ENCODE assay signal across 14 cellular contexts in the genomic region with DNA sequence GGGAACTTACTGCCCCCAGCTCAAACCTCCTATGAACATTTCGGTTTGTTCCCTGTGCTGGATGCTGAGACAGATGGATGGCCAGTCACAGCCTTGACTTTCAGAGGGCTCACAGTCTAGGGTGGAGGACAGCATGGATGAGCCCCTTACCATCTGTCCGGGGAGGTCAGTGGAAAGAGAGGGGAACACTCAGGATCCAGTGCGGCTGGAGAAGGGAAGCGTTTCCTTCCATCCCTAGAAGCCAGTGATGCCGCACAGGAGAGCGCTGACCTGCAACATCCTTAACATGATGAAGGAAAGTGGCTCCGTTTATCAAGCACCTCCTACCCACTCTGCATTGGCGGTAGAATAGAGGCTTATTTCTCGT. TPM values are rescaled to one million over a fixed set of nuclear protein-coding genes. Genes with fewer than 3 reads are reported as not detected.
A peak's percentile ranks its signal among the peaks of the same experiment; 100 is the strongest.
DNase-seq lines count a peak whose midpoint lies in the region; ATAC-seq, FAIRE-seq and TF ChIP-seq lines count a peak whose summit lies in the region.
"Had no signal": no experiment of that assay in that cellular context is flagged by ENCODE, and none has a peak within 500 bp of the region (broad histone marks: within the 10 kb centered on the region; RNA-seq: fewer than 3 reads in every experiment).

No MANE protein-coding gene starts in this region.

- H3K4me2 ChIP-seq in HepG2 (ENCODE audit: low read depth, low read length) = no peak overlapping the region
- H3K4me2 ChIP-seq in SK-N-SH = no peak overlapping the region

- DNase-seq in SKM-1 treated with dmso at 0.1 percent for 144 hours (lab: John Stamatoyannopoulos, UW; ENCODE audit: unreplicated experiment) = peak; percentile 6
- no peak for DNase-seq in SKM-1 (lab: John Stamatoyannopoulos, UW; ENCODE audit: unreplicated experiment)
- no peak for DNase-seq in HepG2 (ENCODE audit: low spot score)
- DNase-seq in right lobe of liver = no peak
- DNase-seq in osteocyte (ENCODE audit: extremely low spot score, unreplicated experiment) = peak; percentile 63
- DNase-seq in SK-N-SH = no peak
- DNase-seq in NCI-H748 (lab: John Stamatoyannopoulos, UW; ENCODE audit: unreplicated experiment) = no peak
- no peak for DNase-seq in dedifferentiated amniotic fluid mesenchymal stem cell (ENCODE audit: extremely low spot score)

- TF ChIP-seq EP300 in HepG2 (IDR thresholded peaks at IDR 0.05; ENCODE audit: low read depth in 2 of 2, low read length in 2 of 2) (no peak), HepG2 (CRISPR knock-in tag; IDR thresholded peaks at IDR 0.05; ENCODE audit: borderline replicate concordance) (no peak), SK-N-SH (IDR thresholded peaks at IDR 0.05; ENCODE audit: borderline replicate concordance in 1 of 2, low read depth in 1 of 2, low read length in 1 of 2) (no peak)

- TF ChIP-seq CTCF in HepG2 (CRISPR knock-in tag; IDR thresholded peaks at IDR 0.05) = no peak
- TF ChIP-seq CTCF in right lobe of liver (IDR thresholded peaks at IDR 0.05) = no peak
- no peak for TF ChIP-seq CTCF in osteocyte (IDR thresholded peaks at IDR 0.05)
- no peak for TF ChIP-seq CTCF in SK-N-SH (IDR thresholded peaks at IDR 0.05)

- no peaks in the 10 kb centered on the region for H3K4me1 Mint-ChIP-seq in osteocyte (ENCODE audit: unreplicated experiment)

- H3K4me3 ChIP-seq in HepG2 (replicated peaks in 1 of 3; ENCODE audit: insufficient read depth in 1 of 3, low read depth in 2 of 3, low read length in 3 of 3) (no peak overlapping the region), right lobe of liver (no peak overlapping the region), SK-N-SH (ENCODE audit: low read depth in 2 of 2, low read length in 1 of 2) (no peak overlapping the region)
- H3K4me3 ChIP-seq: HAP-1 had no signal

- H4K20me1 ChIP-seq in HepG2 (ENCODE audit: insufficient read depth, low read length) (no peaks in the 10 kb centered on the region), SK-N-SH (ENCODE audit: insufficient read depth) (no peaks in the 10 kb centered on the region)

- no peaks in the 10 kb centered on the region for H3K9me3 Mint-ChIP-seq in osteocyte (ENCODE audit: unreplicated experiment)
- H3K9me3 Mint-ChIP-seq: CD4-positive, alpha-beta memory T cell had no signal

- H3K9me3 ChIP-seq in HepG2 (ENCODE audit: low read length) = no peaks in the 10 kb centered on the region
- H3K9me3 ChIP-seq in right lobe of liver = no peaks in the 10 kb centered on the region
- no peaks in the 10 kb centered on the region for H3K9me3 ChIP-seq in SK-N-SH
- H3K9me3 ChIP-seq: HAP-1 had no signal

- BruUV-seq in HepG2 (replicated peaks; lab: Mats Ljungman, UMichigan) = no TSS peak

- H3K27ac ChIP-seq in HepG2 (ENCODE audit: extremely low read length, insufficient read depth, low read length) = no peak overlapping the region
- no peak overlapping the region for H3K27ac ChIP-seq in right lobe of liver
- no peak overlapping the region for H3K27ac ChIP-seq in SK-N-SH (ENCODE audit: low read depth in 2 of 2, low read length in 1 of 2)

- H3F3A ChIP-seq in SK-N-SH (replicated peaks; ENCODE audit: insufficient read depth) = no peaks in the 10 kb centered on the region

- no peak overlapping the region for H3K27ac Mint-ChIP-seq in osteocyte (ENCODE audit: unreplicated experiment)

- H3K27me3 ChIP-seq in HepG2 (ENCODE audit: control insufficient read depth in 1 of 2, insufficient read depth in 2 of 2, low read length in 2 of 2) (no peaks in the 10 kb centered on the region), right lobe of liver (no peaks in the 10 kb centered on the region), SK-N-SH (ENCODE audit: insufficient read depth) (no peaks in the 10 kb centered on the region)

- CTCF ChIA-PET in HepG2 (lab: Yijun Ruan, JAX; ENCODE audit: low intra/inter-chr PET ratio, low total read pairs) = no interaction called here
- CTCF ChIA-PET in SK-N-SH (lab: Yijun Ruan, JAX) = interaction anchor here (0.5 to 0.9 kb wide), 4 partner anchors 24 to 573 kb away, joined by 3 to 4 read pairs (median 3); no protein-coding TSS in a partner anchor

- ATAC-seq in HepG2 = peak; percentile 5; the same call in 1 of the 3 replicates
- no peak for ATAC-seq in right lobe of liver

- no peak for FAIRE-seq in HepG2 (lab: Jason Lieb, UNC)

- no peak overlapping the region for H3K9ac ChIP-seq in HepG2 (ENCODE audit: insufficient read depth, low read depth, low read length)
- H3K9ac ChIP-seq in SK-N-SH = no peak overlapping the region

- intact Hi-C loops in HepG2 (cut with micrococcal nuclease; ENCODE audit: unreplicated experiment) (no loop called here), right lobe of liver (cut with DNase I) (no loop called here)

- WGBS in HepG2 (ENCODE audit: low lambda C conversion rate) = 92% methylated on average over 9 of the region's 9 CpGs
- WGBS in right lobe of liver (ENCODE audit: insufficient coverage, low coverage, low lambda C conversion rate, missing lambda C conversion rate) = 37% methylated on average over 4 of the region's 9 CpGs
- 82% methylated on average over 9 of the region's 9 CpGs for WGBS in SK-N-SH (ENCODE audit: low lambda C conversion rate)

- H3K36me3 Mint-ChIP-seq in osteocyte (ENCODE audit: unreplicated experiment) = peaks cover 10% of the 10 kb centered on the region
- H3K36me3 Mint-ChIP-seq: CD4-positive, alpha-beta memory T cell had no signal

- H2AFZ ChIP-seq in HepG2 (ENCODE audit: low read length) = no peak overlapping the region
- no peak overlapping the region for H2AFZ ChIP-seq in SK-N-SH (ENCODE audit: low read depth)

- H3K79me2 ChIP-seq in HepG2 (ENCODE audit: insufficient read depth, low read length) (no peaks in the 10 kb centered on the region), SK-N-SH (ENCODE audit: insufficient read depth) (no peaks in the 10 kb centered on the region)

- in situ Hi-C loops in HepG2 (cut with HindIII; ENCODE audit: extremely low pct_ligation_motif_present, low pct_unique_long_range_greater_than_20kb) = no loop called here

- H3K4me3 Mint-ChIP-seq in osteocyte (ENCODE audit: unreplicated experiment) = no peak overlapping the region
- H3K4me3 Mint-ChIP-seq: CD4-positive, alpha-beta memory T cell had no signal

- POLR2A ChIA-PET in HepG2 (lab: Yijun Ruan, JAX) = no interaction called here
- POLR2A ChIA-PET in SK-N-SH (lab: Yijun Ruan, JAX) = no interaction called here

- H3K36me3 ChIP-seq in HepG2 (replicated peaks in 1 of 2; ENCODE audit: control insufficient read depth in 1 of 2, insufficient read depth in 2 of 2, low read length in 2 of 2) (peaks cover 44 to 87% of the 10 kb centered on the region in 2 experiments), right lobe of liver (no peaks in the 10 kb centered on the region), SK-N-SH (replicated peaks in 1 of 2; ENCODE audit: control insufficient read depth in 1 of 2, insufficient read depth in 2 of 2, low read length in 1 of 2) (no peaks in the 10 kb centered on the region)

- H3K9me2 ChIP-seq in SK-N-SH = no peaks in the 10 kb centered on the region

- TF ChIP-seq POLR2A in HepG2 (IDR thresholded peaks at IDR 0.05; ENCODE audit: insufficient read depth in 1 of 2, low read depth in 2 of 2, low read length in 2 of 2) (no peak), right lobe of liver (IDR thresholded peaks at IDR 0.05) (no peak)

- H3K4me1 ChIP-seq in HepG2 (ENCODE audit: insufficient read depth, low read length) (peaks cover 13% of the 10 kb centered on the region), right lobe of liver (peaks cover 0 to 31% (median 0%) of the 10 kb centered on the region in 4 donors), SK-N-SH (ENCODE audit: control insufficient read depth in 1 of 2, insufficient read depth in 2 of 2, low read depth in 1 of 2, low read length in 1 of 2) (peaks cover 0 to 5% of the 10 kb centered on the region in 2 experiments; a peak in 1 of 4 replicates)

- H3K27me3 Mint-ChIP-seq in osteocyte (ENCODE audit: unreplicated experiment) = no peaks in the 10 kb centered on the region
- H3K27me3 Mint-ChIP-seq: CD4-positive, alpha-beta memory T cell had no signal

- TF ChIP-seq RAD21 in HepG2 (CRISPR knock-in tag; IDR thresholded peaks at IDR 0.05) = no peak
- no peak for TF ChIP-seq RAD21 in SK-N-SH (IDR thresholded peaks at IDR 0.05; ENCODE audit: low read length)

RNA-seq across cellular contexts. Expression of a gene that starts 17.7 kb away (rescaled TPM):
- total RNA-seq in HepG2 (2016; rRNA removed; fragmentation: Illumina TruSeq; extraction: Trizol) (327 and 699 TPM in 2 replicates), right lobe of liver (over 10,000 TPM; 11,577 to 28,471 (median 22,756) TPM), osteocyte (not detected in 2 replicates)
- 148 and 154 TPM in 2 replicates for total RNA-seq in HepG2 (2016; cell fraction: cytosol; rRNA removed; fragmentation: Illumina TruSeq; extraction: Trizol; ENCODE audit: low read depth)
- total RNA-seq in HepG2 (2016; cell fraction: insoluble cytoplasmic fraction; rRNA removed; fragmentation: Illumina TruSeq; extraction: Trizol) = 343 and 706 TPM in 2 replicates
- 103 and 109 TPM in 2 replicates for total RNA-seq in HepG2 (2016; cell fraction: membrane; rRNA removed; fragmentation: Illumina TruSeq; extraction: Trizol)
- total RNA-seq in HepG2 (2016; cell fraction: nucleus; rRNA removed; fragmentation: Illumina TruSeq; extraction: Trizol) = 507 and 557 TPM in 2 replicates
- polyA plus RNA-seq in HepG2 (2011; rRNA removed) (1,180 and 1,355 TPM in 2 replicates), SK-N-SH (2012; rRNA removed) (not detected in 2 replicates)
- 1,385 and 1,736 TPM in 2 replicates for polyA plus RNA-seq in HepG2 (2011; cell fraction: cytosol; rRNA removed)
- 375 and 530 TPM in 2 replicates for polyA plus RNA-seq in HepG2 (2011; cell fraction: nucleus; rRNA removed)
- polyA plus RNA-seq in HepG2 (2012) = 373 and 660 TPM in 2 replicates
- 188 and 210 TPM in 2 replicates for polyA plus RNA-seq in HepG2 (2016; cell fraction: cytosol; fragmentation: Illumina TruSeq; extraction: Trizol; ENCODE audit: low read depth)
- 388 and 407 TPM in 2 replicates for polyA plus RNA-seq in HepG2 (2016; cell fraction: insoluble cytoplasmic fraction; fragmentation: Illumina TruSeq; extraction: Trizol; ENCODE audit: low read depth)
- 103 and 105 TPM in 2 replicates for polyA plus RNA-seq in HepG2 (2016; cell fraction: membrane; fragmentation: Illumina TruSeq; extraction: Trizol; ENCODE audit: low read depth)
- polyA plus RNA-seq in HepG2 (2016; cell fraction: nucleus; fragmentation: Illumina TruSeq; extraction: Trizol; ENCODE audit: insufficient read depth, low read depth) = 956 and 1,026 TPM in 2 replicates
- polyA minus RNA-seq in HepG2 (2011; rRNA and poly(A)+ RNA removed; ENCODE audit: low replicate concordance) = 0.30 and 495 TPM in 2 replicates
- polyA minus RNA-seq in HepG2 (2011; cell fraction: cytosol; rRNA and poly(A)+ RNA removed) = 195 and 257 TPM in 2 replicates
- polyA minus RNA-seq in HepG2 (2011; cell fraction: nucleus; rRNA and poly(A)+ RNA removed) = 78.8 and 152 TPM in 2 replicates
- polyA plus RNA-seq in SK-N-SH (2012; cell fraction: cytosol; rRNA removed) = not detected in 2 replicates
- not detected in 2 replicates for polyA plus RNA-seq in SK-N-SH (2012; cell fraction: nucleus; rRNA removed)
- total RNA-seq: Calu3; CD4-positive, alpha-beta memory T cell; HT1080; OCI-LY7 had no signal
- polyA plus RNA-seq: BJ; CD4-positive, alpha-beta memory T cell had no signal

RNA-seq across cellular contexts. Expression of a gene that starts 24.5 kb away (rescaled TPM):
- total RNA-seq in HepG2 (2016; rRNA removed; fragmentation: Illumina TruSeq; extraction: Trizol) = 283 and 565 TPM in 2 replicates
- total RNA-seq in HepG2 (2016; cell fraction: cytosol; rRNA removed; fragmentation: Illumina TruSeq; extraction: Trizol; ENCODE audit: low read depth) = 120 and 126 TPM in 2 replicates
- 282 and 590 TPM in 2 replicates for total RNA-seq in HepG2 (2016; cell fraction: insoluble cytoplasmic fraction; rRNA removed; fragmentation: Illumina TruSeq; extraction: Trizol)
- 75.1 and 75.6 TPM in 2 replicates for total RNA-seq in HepG2 (2016; cell fraction: membrane; rRNA removed; fragmentation: Illumina TruSeq; extraction: Trizol)
- total RNA-seq in HepG2 (2016; cell fraction: nucleus; rRNA removed; fragmentation: Illumina TruSeq; extraction: Trizol) = 420 and 454 TPM in 2 replicates
- 824 and 855 TPM in 2 replicates for polyA plus RNA-seq in HepG2 (2011; rRNA removed)
- polyA plus RNA-seq in HepG2 (2011; cell fraction: cytosol; rRNA removed) = 632 and 711 TPM in 2 replicates
- 207 and 253 TPM in 2 replicates for polyA plus RNA-seq in HepG2 (2011; cell fraction: nucleus; rRNA removed)
- 237 and 362 TPM in 2 replicates for polyA plus RNA-seq in HepG2 (2012)
- 125 and 138 TPM in 2 replicates for polyA plus RNA-seq in HepG2 (2016; cell fraction: cytosol; fragmentation: Illumina TruSeq; extraction: Trizol; ENCODE audit: low read depth)
- polyA plus RNA-seq in HepG2 (2016; cell fraction: insoluble cytoplasmic fraction; fragmentation: Illumina TruSeq; extraction: Trizol; ENCODE audit: low read depth) = 293 and 314 TPM in 2 replicates
- polyA plus RNA-seq in HepG2 (2016; cell fraction: membrane; fragmentation: Illumina TruSeq; extraction: Trizol; ENCODE audit: low read depth) = 75.7 and 76.3 TPM in 2 replicates
- polyA plus RNA-seq in HepG2 (2016; cell fraction: nucleus; fragmentation: Illumina TruSeq; extraction: Trizol; ENCODE audit: insufficient read depth, low read depth) = 731 and 821 TPM in 2 replicates
- 257 TPM in 1 of 2 replicates, not detected in the other for polyA minus RNA-seq in HepG2 (2011; rRNA and poly(A)+ RNA removed; ENCODE audit: low replicate concordance)
- 147 and 150 TPM in 2 replicates for polyA minus RNA-seq in HepG2 (2011; cell fraction: cytosol; rRNA and poly(A)+ RNA removed)
- 41.2 and 60.7 TPM in 2 replicates for polyA minus RNA-seq in HepG2 (2011; cell fraction: nucleus; rRNA and poly(A)+ RNA removed)
- total RNA-seq in right lobe of liver = 1,000 to 10,000 TPM; 3,162 to 5,107 (median 3,869) TPM
- not detected in 2 replicates for total RNA-seq in osteocyte
- polyA plus RNA-seq in SK-N-SH (2012; rRNA removed) = not detected in 2 replicates
- polyA plus RNA-seq in SK-N-SH (2012; cell fraction: cytosol; rRNA removed) = not detected in 2 replicates
- polyA plus RNA-seq in SK-N-SH (2012; cell fraction: nucleus; rRNA removed) = not detected in 2 replicates
- total RNA-seq: Calu3; CD4-positive, alpha-beta memory T cell; HT1080; OCI-LY7 had no signal
- polyA plus RNA-seq: BJ; CD4-positive, alpha-beta memory T cell had no signal

Comparison
In these comparisons a context has a peak if more than half of its experiments do, and no peak if none do; other contexts are left out.
1. DNase-seq: peak in SKM-1 treated with dmso at 0.1 percent for 144 hours (single experiment) and osteocyte (single experiment); none in SKM-1 (single experiment), HepG2 (single experiment), right lobe of liver (0 of 3), SK-N-SH (single experiment), NCI-H748 (single experiment) and dedifferentiated amniotic fluid mesenchymal stem cell (single experiment).
2. RNA of a gene that starts 17.7 kb away (total RNA-seq): 11,577 to 28,471 TPM in right lobe of liver and 103 to 706 TPM in HepG2; not detected in osteocyte; every median in the first group is over 100 times any median in the second.
3. RNA of a gene that starts 24.5 kb away (total RNA-seq): 3,162 to 5,107 TPM in right lobe of liver and 75.1 to 590 TPM in HepG2; not detected in osteocyte; every median in the first group is over 10 times any median in the second.